In genomic region chr2:25445464-25445863, GRCh38 we compare ENCODE assay signal across 19 cellular contexts.
"Had no signal": no experiment of that assay in that cellular context is flagged by ENCODE, and none has a peak within 500 bp of the region (broad histone marks: within the 10 kb centered on the region; RNA-seq: fewer than 3 reads in every experiment).

No MANE protein-coding gene starts in this region.

- H3K27me3 Mint-ChIP-seq: activated B cell treated with CpG ODN at 0.5 μM for 24 hours; activated CD4-positive, alpha-beta T cell treated with anti-CD3 and anti-CD28 coated beads, Interleukin-2, amount 10 ng/mL, durations not matched to agents 24 days and 14 days; brain had no signal

- H3K4me3 Mint-ChIP-seq: activated CD4-positive, alpha-beta T cell treated with anti-CD3 and anti-CD28 coated beads, Interleukin-2, amount 10 ng/mL, durations not matched to agents 24 days and 14 days; activated CD8-positive, alpha-beta T cell treated with anti-CD3 and anti-CD28 coated beads, Interleukin-2, amount 10 ng/mL, durations not matched to agents 7 days and 5 days; brain; immature natural killer cell; nephron progenitor cell had no signal

- H3K4me1 ChIP-seq: heart right ventricle, tibial nerve had no signal

- H3K27ac Mint-ChIP-seq: activated CD4-positive, alpha-beta T cell treated with anti-CD3 and anti-CD28 coated beads, Interleukin-2, amount 10 ng/mL, durations not matched to agents 24 days and 14 days; activated CD8-positive, alpha-beta T cell treated with anti-CD3 and anti-CD28 coated beads, Interleukin-2, amount 10 ng/mL, durations not matched to agents 7 days and 5 days; brain; immature natural killer cell; nephron progenitor cell had no signal

- DNase-seq: activated B cell treated with CpG ODN at 0.5 μM for 24 hours; activated CD4-positive, alpha-beta T cell treated with anti-CD3 and anti-CD28 coated beads, Interleukin-2, amount 10 ng/mL, durations not matched to agents 24 days and 14 days; activated CD8-positive, alpha-beta memory T cell treated with anti-CD3 and anti-CD28 coated beads, Interleukin-2, amount 50 U/mL, for 4 hours; activated CD8-positive, alpha-beta T cell treated with anti-CD3 and anti-CD28 coated beads, Interleukin-2, amount 10 ng/mL, durations not matched to agents 7 days and 5 days; activated effector memory CD4-positive, alpha-beta T cell treated with anti-CD3 and anti-CD28 coated beads, Interleukin-2, amount 50 U/mL, for 16 hours; activated T-cell treated with anti-CD3 and anti-CD28 coated beads, Interleukin-2, amount 50 U/mL, for 48 hours; dermis blood vessel endothelial cell; erythroblast; heart right ventricle; immature natural killer cell; nephron progenitor cell; occipital lobe; stimulated activated CD4-positive, alpha-beta T cell treated with anti-CD3 and anti-CD28 coated beads, Interleukin-4, amount 100 ng/mL, for 1 hour; stimulated activated naive CD4-positive, alpha-beta T cell had no signal

- H3K4me3 ChIP-seq: gastroesophageal sphincter, heart right ventricle, tibial nerve had no signal

- H3K36me3 ChIP-seq: gastroesophageal sphincter, tibial nerve had no signal

- ATAC-seq: activated CD8-positive, alpha-beta T cell treated with anti-CD3 and anti-CD28 coated beads, Interleukin-2, amount 10 ng/mL, durations not matched to agents 7 days and 5 days; activated naive CD4-positive, alpha-beta T cell treated with anti-CD3 and anti-CD28 coated beads, Interleukin-2, amount 50 U/mL, for 72 hours; gastroesophageal sphincter; heart right ventricle had no signal

- H3K9me3 Mint-ChIP-seq: activated B cell treated with CpG ODN at 0.5 μM for 24 hours; activated CD4-positive, alpha-beta T cell treated with anti-CD3 and anti-CD28 coated beads, Interleukin-2, amount 10 ng/mL, durations not matched to agents 24 days and 14 days; activated naive CD4-positive, alpha-beta T cell treated with anti-CD3 and anti-CD28 coated beads, Interleukin-2, amount 50 U/mL, for 72 hours; brain; immature natural killer cell; nephron progenitor cell had no signal

- H3K36me3 Mint-ChIP-seq: activated naive CD4-positive, alpha-beta T cell treated with anti-CD3 and anti-CD28 coated beads, Interleukin-2, amount 50 U/mL, for 72 hours had no signal

- H3K27me3 ChIP-seq: gastroesophageal sphincter, heart right ventricle, tibial nerve had no signal

- H3K4me1 Mint-ChIP-seq: activated CD4-positive, alpha-beta T cell treated with anti-CD3 and anti-CD28 coated beads, Interleukin-2, amount 10 ng/mL, durations not matched to agents 24 days and 14 days; brain; immature natural killer cell; nephron progenitor cell had no signal

- H3K27ac ChIP-seq: gastroesophageal sphincter, heart right ventricle, tibial nerve had no signal

- H3K9me3 ChIP-seq: gastroesophageal sphincter, heart right ventricle, tibial nerve had no signal

- FAIRE-seq: TTC549 had no signal
